10 cellular contexts compared by ENCODE assay signal in the genomic region with DNA sequence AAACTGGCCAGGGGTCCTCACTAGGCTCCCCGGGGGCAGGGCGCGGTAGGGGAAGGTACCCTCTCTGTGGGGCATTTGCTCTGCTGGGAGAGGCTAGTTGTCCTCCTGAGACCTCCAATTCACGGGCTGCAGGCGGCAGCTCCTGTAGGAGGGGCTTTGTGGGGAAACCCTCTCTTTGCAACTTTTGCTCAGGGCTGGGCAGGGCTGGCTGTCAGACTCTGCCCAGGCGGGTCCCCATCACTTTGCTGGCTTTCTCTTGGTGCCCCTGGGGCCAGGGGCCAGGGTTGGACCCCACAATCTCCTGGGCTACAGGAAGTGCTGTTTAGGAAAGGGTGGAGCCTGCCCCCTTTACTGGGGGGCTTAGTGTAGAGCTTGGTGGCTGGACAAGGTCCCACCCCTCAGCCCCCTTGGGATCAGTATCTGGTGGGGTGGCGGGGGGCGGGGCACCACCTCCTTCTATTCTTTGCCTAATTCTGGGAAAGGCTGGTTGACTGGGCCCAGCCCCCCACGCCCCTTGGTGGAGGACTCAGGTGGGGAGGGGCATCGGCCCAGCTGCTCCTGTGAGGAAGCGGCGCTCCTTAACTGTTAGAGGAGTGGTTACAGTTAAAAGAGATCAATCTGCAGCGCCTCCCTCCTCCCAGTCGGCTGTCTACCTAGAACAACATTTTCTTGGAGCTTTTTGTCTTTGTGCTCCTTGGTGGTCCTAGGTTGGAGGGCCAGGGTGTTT.
DNase-seq lines count a peak whose midpoint lies in the region; ATAC-seq and TF ChIP-seq lines count a peak whose summit lies in the region.
"Had no signal": no experiment of that assay in that cellular context is flagged by ENCODE, and none has a peak within 500 bp of the region (broad histone marks: within the 10 kb centered on the region; RNA-seq: fewer than 3 reads in every experiment).

No MANE protein-coding gene starts in this region.

- no peak overlapping the region for H3K27ac Mint-ChIP-seq in stimulated activated naive CD8-positive, alpha-beta T cell treated with anti-CD3 and anti-CD28 coated beads, Interleukin-15, amount 100 ng/mL, for 72 hours
- no peak overlapping the region for H3K27ac Mint-ChIP-seq in naive thymus-derived CD8-positive, alpha-beta T cell
- H3K27ac Mint-ChIP-seq: T-helper 1 cell treated with Interleukin-12 subunit alpha and Interleukin-12 subunit beta and Interleukin-4 antibody, amounts not matched to agents 30 μg/mL and 1 μg/mL, for 36 hours had no signal

- no peak for TF ChIP-seq CTCF in fibroblast of the aortic adventitia (IDR thresholded peaks at IDR 0.05; ENCODE audit: insufficient read depth, low read length)

- peaks cover 7% of the 10 kb centered on the region for H3K4me1 Mint-ChIP-seq in stimulated activated naive CD8-positive, alpha-beta T cell treated with anti-CD3 and anti-CD28 coated beads, Interleukin-15, amount 100 ng/mL, for 72 hours
- peaks cover 0 to 2% (median 0%) of the 10 kb centered on the region in 4 donors for H3K4me1 Mint-ChIP-seq in naive thymus-derived CD8-positive, alpha-beta T cell

- peaks cover 0 to 5% of the 10 kb centered on the region in 2 donors for H3K9me3 Mint-ChIP-seq in stimulated activated naive CD8-positive, alpha-beta T cell treated with anti-CD3 and anti-CD28 coated beads, Interleukin-15, amount 100 ng/mL, for 72 hours
- peaks cover 0 to 13% (median 2%) of the 10 kb centered on the region in 9 donors for H3K9me3 Mint-ChIP-seq in naive thymus-derived CD8-positive, alpha-beta T cell

- peak overlapping the region; percentile 55 for H3K4me3 ChIP-seq in fibroblast of the aortic adventitia (ENCODE audit: low read depth, low read length)

- ATAC-seq in stimulated activated naive CD8-positive, alpha-beta T cell treated with anti-CD3 and anti-CD28 coated beads, Interleukin-15, amount 100 ng/mL, for 72 hours, result peak; percentile 53
- no peak for ATAC-seq in stimulated activated naive CD8-positive, alpha-beta T cell treated with anti-CD3 and anti-CD28 coated beads, Interleukin-15, Interleukin-2, amounts not matched to agents 100 U/mL and 50 U/mL, for 24 hours
- ATAC-seq in naive thymus-derived CD8-positive, alpha-beta T cell, result no peak
- ATAC-seq in activated CD4-positive, CD25-positive, alpha-beta regulatory T cell treated with anti-CD3 and anti-CD28 coated beads, Interleukin-2, amount 50 U/mL, for 24 hours, result no peak
- ATAC-seq in HG03354 (IDR thresholded peaks at IDR 0.05; ENCODE audit: poor library complexity, severe bottlenecking, unreplicated experiment) (no peak), HG02623 (IDR thresholded peaks at IDR 0.05; ENCODE audit: unreplicated experiment) (no peak)

- peak overlapping the region in 1 of 2 donors; percentile 57 for H3K4me3 Mint-ChIP-seq in stimulated activated naive CD8-positive, alpha-beta T cell treated with anti-CD3 and anti-CD28 coated beads, Interleukin-15, amount 100 ng/mL, for 72 hours
- peak overlapping the region in 8 of 10 donors; percentile 16 to 73 (median 38) for H3K4me3 Mint-ChIP-seq in naive thymus-derived CD8-positive, alpha-beta T cell
- H3K4me3 Mint-ChIP-seq: T-helper 1 cell treated with Interleukin-12 subunit alpha and Interleukin-12 subunit beta and Interleukin-4 antibody, amounts not matched to agents 30 μg/mL and 1 μg/mL, for 36 hours had no signal

- H3K36me3 Mint-ChIP-seq in naive thymus-derived CD8-positive, alpha-beta T cell, result peaks cover 0 to 8% (median 0%) of the 10 kb centered on the region in 3 donors

- DNase-seq in stimulated activated naive CD8-positive, alpha-beta T cell treated with anti-CD3 and anti-CD28 coated beads, Interleukin-15, amount 100 ng/mL, for 72 hours, result no peak
- no peak for DNase-seq in stimulated activated naive CD8-positive, alpha-beta T cell treated with anti-CD3 and anti-CD28 coated beads, Interleukin-15, Interleukin-2, amounts not matched to agents 100 U/mL and 50 U/mL, for 24 hours
- no peak for DNase-seq in fibroblast of the aortic adventitia (ENCODE audit: low read depth)
- DNase-seq in naive thymus-derived CD8-positive, alpha-beta T cell, result no peak
- DNase-seq in globus pallidus (ENCODE audit: low spot score), result no peak
- DNase-seq: amniotic stem cell had no signal

- peaks cover 52% of the 10 kb centered on the region for H3K27me3 Mint-ChIP-seq in stimulated activated naive CD8-positive, alpha-beta T cell treated with anti-CD3 and anti-CD28 coated beads, Interleukin-15, amount 100 ng/mL, for 72 hours
- peaks cover 13 to 57% (median 30%) of the 10 kb centered on the region in 5 donors for H3K27me3 Mint-ChIP-seq in naive thymus-derived CD8-positive, alpha-beta T cell

- POLR2A ChIA-PET in naive thymus-derived CD8-positive, alpha-beta T cell (lab: Charles Lee), result no interaction called here
